ENCODE assay signal across 13 cellular contexts in genomic region chr4:104941661-104942062, GRCh38.
A peak's percentile ranks its signal among the peaks of the same experiment; 100 is the strongest.
DNase-seq lines count a peak whose midpoint lies in the region; ATAC-seq and TF ChIP-seq lines count a peak whose summit lies in the region.
"Had no signal": no experiment of that assay in that cellular context is flagged by ENCODE, and none has a peak within 500 bp of the region (broad histone marks: within the 10 kb centered on the region; RNA-seq: fewer than 3 reads in every experiment).

No MANE protein-coding gene starts in this region.

- no peak for TF ChIP-seq CTCF in retinal pigment epithelial cell (conservative IDR thresholded peaks at IDR 0.05; ENCODE audit: low read depth, low read length)

- ATAC-seq in GM18907 (IDR thresholded peaks at IDR 0.05; ENCODE audit: unreplicated experiment) (peak; percentile 78), HG02759 (IDR thresholded peaks at IDR 0.05; ENCODE audit: unreplicated experiment) (peak; percentile 65)
- ATAC-seq: Right ventricle myocardium inferior had no signal

- H3K4me3 ChIP-seq in retinal pigment epithelial cell (ENCODE audit: low read length): no peak overlapping the region

- DNase-seq in HT1080 (ENCODE audit: low read depth): peak; percentile 32
- peak; percentile 26 for DNase-seq in retinal pigment epithelial cell (ENCODE audit: low read depth)
- DNase-seq in Kasumi-1 (lab: John Stamatoyannopoulos, UW): no peak
- DNase-seq in posterior vena cava (ENCODE audit: low spot score): no peak
- no peak for DNase-seq in D341Med (ENCODE audit: low spot score)
- DNase-seq: activated CD4-positive, alpha-beta T cell treated with anti-CD3 and anti-CD28 coated beads, Interleukin-2, amount 10 ng/mL, durations not matched to agents 7 days and 5 days; activated naive CD8-positive, alpha-beta T cell treated with anti-CD3 and anti-CD28 coated beads, Interleukin-2, amount 10 ng/mL, durations not matched to agents 7 days and 5 days; DND-41; hypothalamus; NCI-H2171 had no signal

- intact Hi-C loops in posterior vena cava (cut with DNase I): no loop called here

Comparison
In these comparisons a context has a peak if more than half of its experiments do, and no peak if none do; other contexts are left out.
1. DNase-seq: peak in HT1080 (single experiment) and retinal pigment epithelial cell (single experiment); none in Kasumi-1 (0 of 2), posterior vena cava (single experiment) and D341Med (single experiment).